ENCODE assay signal across 16 cellular contexts in genomic region chr16:69595127-69596036, GRCh38. TPM values are rescaled to one million over a fixed set of nuclear protein-coding genes. Genes with fewer than 3 reads are reported as not detected.
DNase-seq lines count a peak whose midpoint lies in the region; ATAC-seq and TF ChIP-seq lines count a peak whose summit lies in the region.
"Had no signal": no experiment of that assay in that cellular context is flagged by ENCODE, and none has a peak within 500 bp of the region (broad histone marks: within the 10 kb centered on the region; RNA-seq: fewer than 3 reads in every experiment).

No MANE protein-coding gene starts in this region.

- no peak for ATAC-seq in activated CD8-positive, alpha-beta T cell treated with anti-CD3 and anti-CD28 coated beads for 36 hours
- no peak for ATAC-seq in activated CD8-positive, alpha-beta T cell treated with anti-CD3 and anti-CD28 coated beads, Interleukin-2, amount 10 ng/mL, durations not matched to agents 7 days and 5 days
- ATAC-seq in HG03095 (IDR thresholded peaks at IDR 0.05; ENCODE audit: unreplicated experiment) (no peak), left ventricle myocardium superior (no peak)
- ATAC-seq: naive thymus-derived CD4-positive, alpha-beta T cell had no signal

- H3K4me1 Mint-ChIP-seq in activated CD8-positive, alpha-beta T cell treated with anti-CD3 and anti-CD28 coated beads for 36 hours (ENCODE audit: low read depth) = peaks cover 46% of the 10 kb centered on the region
- peaks cover 6% of the 10 kb centered on the region for H3K4me1 Mint-ChIP-seq in activated CD8-positive, alpha-beta T cell treated with anti-CD3 and anti-CD28 coated beads, Interleukin-2, amount 10 ng/mL, durations not matched to agents 7 days and 5 days (ENCODE audit: low read depth)

- CTCF ChIA-PET in activated CD8-positive, alpha-beta T cell treated with anti-CD3 and anti-CD28 coated beads for 36 hours (lab: Charles Lee) = interaction anchor here (1.9 kb wide), 1 partner anchor 200 kb away, joined by 4 read pairs; no protein-coding TSS in a partner anchor
- CTCF ChIA-PET in activated CD8-positive, alpha-beta T cell treated with anti-CD3 and anti-CD28 coated beads, Interleukin-2, amount 10 ng/mL, durations not matched to agents 7 days and 5 days (lab: Charles Lee) = no interaction called here

- H3K27me3 Mint-ChIP-seq in activated CD8-positive, alpha-beta T cell treated with anti-CD3 and anti-CD28 coated beads for 36 hours = no peaks in the 10 kb centered on the region
- H3K27me3 Mint-ChIP-seq in activated CD8-positive, alpha-beta T cell treated with anti-CD3 and anti-CD28 coated beads, Interleukin-2, amount 10 ng/mL, durations not matched to agents 7 days and 5 days (ENCODE audit: low read depth) = no peaks in the 10 kb centered on the region
- H3K27me3 Mint-ChIP-seq: activated naive CD8-positive, alpha-beta T cell treated with anti-CD3 and anti-CD28 coated beads, Interleukin-2, amount 10 ng/mL, durations not matched to agents 7 days and 5 days; naive thymus-derived CD4-positive, alpha-beta T cell had no signal

- H3K36me3 Mint-ChIP-seq in activated CD8-positive, alpha-beta T cell treated with anti-CD3 and anti-CD28 coated beads for 36 hours (ENCODE audit: low read depth) = peaks cover 29% of the 10 kb centered on the region
- H3K36me3 Mint-ChIP-seq in activated CD8-positive, alpha-beta T cell treated with anti-CD3 and anti-CD28 coated beads, Interleukin-2, amount 10 ng/mL, durations not matched to agents 7 days and 5 days (ENCODE audit: low read depth) = peaks cover 6% of the 10 kb centered on the region

- no peak for TF ChIP-seq CTCF in activated CD8-positive, alpha-beta T cell treated with anti-CD3 and anti-CD28 coated beads for 36 hours (IDR thresholded peaks at IDR 0.05)

- H3K4me3 ChIP-seq in skeletal muscle cell (ENCODE audit: low read depth, low read length) = no peak overlapping the region
- H3K4me3 ChIP-seq: sigmoid colon, tibial artery had no signal

- intact Hi-C loops in activated CD8-positive, alpha-beta T cell treated with anti-CD3 and anti-CD28 coated beads for 36 hours (cut with micrococcal nuclease) = no loop called here
- intact Hi-C loops in left ventricle myocardium superior (cut with micrococcal nuclease) (no loop called here), head of caudate nucleus (cut with DNase I) (no loop called here)

- peak overlapping the region; percentile 49 for H3K27ac Mint-ChIP-seq in activated CD8-positive, alpha-beta T cell treated with anti-CD3 and anti-CD28 coated beads for 36 hours
- H3K27ac Mint-ChIP-seq in activated CD8-positive, alpha-beta T cell treated with anti-CD3 and anti-CD28 coated beads, Interleukin-2, amount 10 ng/mL, durations not matched to agents 7 days and 5 days = no peak overlapping the region
- H3K27ac Mint-ChIP-seq: activated naive CD8-positive, alpha-beta T cell treated with anti-CD3 and anti-CD28 coated beads, Interleukin-2, amount 10 ng/mL, durations not matched to agents 7 days and 5 days had no signal

- H3K9me3 Mint-ChIP-seq in activated CD8-positive, alpha-beta T cell treated with anti-CD3 and anti-CD28 coated beads for 36 hours = no peaks in the 10 kb centered on the region
- H3K9me3 Mint-ChIP-seq in activated CD8-positive, alpha-beta T cell treated with anti-CD3 and anti-CD28 coated beads, Interleukin-2, amount 10 ng/mL, durations not matched to agents 7 days and 5 days (ENCODE audit: insufficient read depth) = no peaks in the 10 kb centered on the region
- H3K9me3 Mint-ChIP-seq: activated naive CD8-positive, alpha-beta T cell treated with anti-CD3 and anti-CD28 coated beads, Interleukin-2, amount 10 ng/mL, durations not matched to agents 7 days and 5 days; naive thymus-derived CD4-positive, alpha-beta T cell had no signal

- no peak for DNase-seq in activated CD8-positive, alpha-beta T cell treated with anti-CD3 and anti-CD28 coated beads for 36 hours
- no peak for DNase-seq in activated CD8-positive, alpha-beta T cell treated with anti-CD3 and anti-CD28 coated beads, Interleukin-2, amount 10 ng/mL, durations not matched to agents 7 days and 5 days
- peak; percentile 44 for DNase-seq in RPMI7951 (ENCODE audit: low read depth)
- peak; percentile 12 for DNase-seq in fibroblast of gingiva (ENCODE audit: low read depth)
- peak; percentile 31 for DNase-seq in skeletal muscle cell (ENCODE audit: low read depth)
- DNase-seq in left ventricle myocardium superior = no peak
- DNase-seq in head of caudate nucleus = no peak
- DNase-seq: activated CD4-positive, alpha-beta T cell treated with anti-CD3 and anti-CD28 coated beads for 4 hours; activated naive CD8-positive, alpha-beta T cell treated with anti-CD3 and anti-CD28 coated beads, Interleukin-2, amount 10 ng/mL, durations not matched to agents 7 days and 5 days; effector CD4-positive, alpha-beta T cell; naive thymus-derived CD4-positive, alpha-beta T cell; NCI-H1417 treated with DMSO at 0.1 percent for 48 hours; NCI-H748 treated with DMSO at 0.1 percent for 48 hours; sigmoid colon; tibial artery had no signal

- no peak overlapping the region for H3K4me3 Mint-ChIP-seq in activated CD8-positive, alpha-beta T cell treated with anti-CD3 and anti-CD28 coated beads for 36 hours
- H3K4me3 Mint-ChIP-seq in activated CD8-positive, alpha-beta T cell treated with anti-CD3 and anti-CD28 coated beads, Interleukin-2, amount 10 ng/mL, durations not matched to agents 7 days and 5 days = no peak overlapping the region
- H3K4me3 Mint-ChIP-seq: activated naive CD8-positive, alpha-beta T cell treated with anti-CD3 and anti-CD28 coated beads, Interleukin-2, amount 10 ng/mL, durations not matched to agents 7 days and 5 days; naive thymus-derived CD4-positive, alpha-beta T cell had no signal

- POLR2A ChIA-PET in activated CD8-positive, alpha-beta T cell treated with anti-CD3 and anti-CD28 coated beads for 36 hours (lab: Charles Lee) = interaction anchor here (0.6 kb wide), 1 partner anchor 17 kb away, joined by 3 read pairs; no protein-coding TSS in a partner anchor
- POLR2A ChIA-PET in activated CD8-positive, alpha-beta T cell treated with anti-CD3 and anti-CD28 coated beads, Interleukin-2, amount 10 ng/mL, durations not matched to agents 7 days and 5 days (lab: Charles Lee) = no interaction called here

RNA-seq across cellular contexts. Expression of gene NFAT5, which starts 29.6 kb away (rescaled TPM):
- 10 to 100 TPM; 36.0 to 37.8 TPM for total RNA-seq in activated CD8-positive, alpha-beta T cell treated with anti-CD3 and anti-CD28 coated beads for 36 hours
- total RNA-seq in activated CD8-positive, alpha-beta T cell treated with anti-CD3 and anti-CD28 coated beads, Interleukin-2, amount 10 ng/mL, durations not matched to agents 7 days and 5 days = 10 to 100 TPM; 16.8 to 17.5 TPM
- total RNA-seq in RPMI7951 (2014; rRNA removed; shearing (Covaris generic)) = 10.7 and 11.9 TPM in 2 replicates
- total RNA-seq in left ventricle myocardium superior = 14.3 TPM

Comparison
In these comparisons a context has a peak if more than half of its experiments do, and no peak if none do; other contexts are left out.
1. DNase-seq: peak in RPMI7951 (single experiment), fibroblast of gingiva (single experiment) and skeletal muscle cell (single experiment); none in activated CD8-positive, alpha-beta T cell treated with anti-CD3 and anti-CD28 coated beads for 36 hours (single experiment), activated CD8-positive, alpha-beta T cell treated with anti-CD3 and anti-CD28 coated beads, Interleukin-2, amount 10 ng/mL, durations not matched to agents 7 days and 5 days (single experiment), left ventricle myocardium superior (single experiment) and head of caudate nucleus (0 of 42).